Comparison of ENCODE assay signal across 22 cellular contexts in the genomic region with DNA sequence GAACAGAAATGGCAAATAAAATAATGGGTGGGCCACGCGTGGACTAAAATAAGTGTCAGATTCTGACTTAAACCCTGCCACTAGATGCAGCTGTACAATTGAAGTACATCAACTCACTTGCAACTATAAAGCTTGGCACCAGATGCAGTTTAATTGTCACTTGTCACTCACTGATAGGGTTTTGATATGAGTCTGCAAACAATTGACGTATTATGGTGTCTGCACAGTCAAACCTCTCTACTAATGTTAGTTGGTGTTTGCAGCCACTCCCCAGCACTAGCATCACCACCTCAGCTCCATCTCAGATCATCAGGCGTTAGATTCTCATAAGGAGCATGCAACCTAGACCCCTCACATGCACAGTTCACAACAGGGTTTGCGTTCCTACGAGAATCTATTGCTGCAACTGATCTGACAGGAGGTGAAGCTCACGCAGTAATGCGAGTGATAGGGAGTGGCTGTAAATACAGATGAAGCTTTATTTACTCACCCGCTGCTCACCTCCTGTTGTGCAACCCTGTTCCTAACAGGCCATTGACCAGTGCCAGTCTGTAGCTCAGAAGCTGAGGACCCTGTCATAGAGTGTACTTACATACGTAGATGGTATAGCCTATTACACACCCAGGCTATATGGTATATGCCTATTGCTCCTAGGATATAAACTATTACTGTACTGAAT.
"Had no signal": no experiment of that assay in that cellular context is flagged by ENCODE, and none has a peak within 500 bp of the region (broad histone marks: within the 10 kb centered on the region; RNA-seq: fewer than 3 reads in every experiment).

No MANE protein-coding gene starts in this region.

- H3K27ac ChIP-seq: gastrocnemius medialis, neutrophil, ovary, prostate gland, upper lobe of right lung had no signal

- H3K4me1 ChIP-seq: prostate gland, upper lobe of right lung had no signal

- H3K36me3 ChIP-seq: gastrocnemius medialis, neutrophil, ovary, prostate gland, upper lobe of right lung had no signal

- H3K36me3 Mint-ChIP-seq: activated CD4-positive, alpha-beta memory T cell treated with anti-CD3 and anti-CD28 coated beads for 36 hours; activated naive CD4-positive, alpha-beta T cell treated with anti-CD3 and anti-CD28 coated beads, Interleukin-2, amount 10 ng/mL, durations not matched to agents 7 days and 5 days; natural killer cell treated with Interleukin-12 subunit alpha and Interleukin-12 subunit beta and Interleukin-15 and Interleukin-18, amount 100 ng/mL, for 72 hours had no signal

- H3K4me3 ChIP-seq: gastrocnemius medialis, ovary, prostate gland, upper lobe of right lung had no signal

- DNase-seq: activated B cell treated with CpG ODN at 0.5 μM for 24 hours; activated CD4-positive, alpha-beta memory T cell treated with anti-CD3 and anti-CD28 coated beads for 36 hours; activated CD4-positive, alpha-beta T cell treated with anti-CD3 and anti-CD28 coated beads for 4 hours; activated effector memory CD4-positive, alpha-beta T cell treated with Interleukin-2 at 50 U/mL for 16 hours; activated naive CD4-positive, alpha-beta T cell treated with anti-CD3 and anti-CD28 coated beads, Interleukin-2, amount 10 ng/mL, durations not matched to agents 7 days and 5 days; activated T-cell treated with anti-CD3 and anti-CD28 coated beads, Interleukin-2, amount 50 U/mL, for 72 hours; amygdala; caudate nucleus; effector CD4-positive, alpha-beta T cell; gastrocnemius medialis; hypothalamus; left ventricle myocardium superior; midbrain; ovary; stimulated activated CD4-positive, alpha-beta T cell treated with anti-CD3 and anti-CD28 coated beads, Interleukin-4, amount 100 ng/mL, for 24 hours; stimulated activated naive CD8-positive, alpha-beta T cell treated with anti-CD3 and anti-CD28 coated beads, Interleukin-15, Interleukin-2, amounts not matched to agents 100 U/mL and 50 U/mL, for 24 hours; T-helper 9 cell; upper lobe of right lung had no signal

- H3K9me3 ChIP-seq: gastrocnemius medialis, neutrophil, ovary, prostate gland, upper lobe of right lung had no signal

- H3K4me1 Mint-ChIP-seq: activated B cell treated with CpG ODN at 0.5 μM for 24 hours; activated naive CD4-positive, alpha-beta T cell treated with anti-CD3 and anti-CD28 coated beads, Interleukin-2, amount 10 ng/mL, durations not matched to agents 7 days and 5 days had no signal

- H3K9me3 Mint-ChIP-seq: activated B cell treated with CpG ODN at 0.5 μM for 24 hours; activated CD4-positive, alpha-beta memory T cell treated with anti-CD3 and anti-CD28 coated beads for 36 hours; activated naive CD4-positive, alpha-beta T cell treated with anti-CD3 and anti-CD28 coated beads, Interleukin-2, amount 10 ng/mL, durations not matched to agents 7 days and 5 days; activated T-cell treated with anti-CD3 and anti-CD28 coated beads, Interleukin-2, amount 50 U/mL, for 72 hours; dendritic cell treated with granulocyte-macrophage colony-stimulating factor and Interleukin-4, amounts not matched to agents 40 ng/mL and 50 ng/mL, for 4 days; natural killer cell treated with Interleukin-12 subunit alpha and Interleukin-12 subunit beta and Interleukin-15 and Interleukin-18, amount 100 ng/mL, for 72 hours had no signal

- ATAC-seq: gastrocnemius medialis; left ventricle myocardium superior; natural killer cell treated with Interleukin-12 subunit alpha and Interleukin-12 subunit beta and Interleukin-15 and Interleukin-18, amount 100 ng/mL, for 72 hours; stimulated activated naive CD8-positive, alpha-beta T cell treated with anti-CD3 and anti-CD28 coated beads, Interleukin-15, Interleukin-2, amounts not matched to agents 100 U/mL and 50 U/mL, for 24 hours; upper lobe of right lung had no signal

- H3K4me3 Mint-ChIP-seq: activated B cell treated with CpG ODN at 0.5 μM for 24 hours; activated CD4-positive, alpha-beta memory T cell treated with anti-CD3 and anti-CD28 coated beads for 36 hours; activated naive CD4-positive, alpha-beta T cell treated with anti-CD3 and anti-CD28 coated beads, Interleukin-2, amount 10 ng/mL, durations not matched to agents 7 days and 5 days; activated T-cell treated with anti-CD3 and anti-CD28 coated beads, Interleukin-2, amount 50 U/mL, for 72 hours; dendritic cell treated with granulocyte-macrophage colony-stimulating factor and Interleukin-4, amounts not matched to agents 40 ng/mL and 50 ng/mL, for 4 days; natural killer cell treated with Interleukin-12 subunit alpha and Interleukin-12 subunit beta and Interleukin-15 and Interleukin-18, amount 100 ng/mL, for 72 hours had no signal

- H3K27me3 Mint-ChIP-seq: activated CD4-positive, alpha-beta memory T cell treated with anti-CD3 and anti-CD28 coated beads for 36 hours; activated naive CD4-positive, alpha-beta T cell treated with anti-CD3 and anti-CD28 coated beads, Interleukin-2, amount 10 ng/mL, durations not matched to agents 7 days and 5 days; dendritic cell treated with granulocyte-macrophage colony-stimulating factor and Interleukin-4, amounts not matched to agents 40 ng/mL and 50 ng/mL, for 4 days; natural killer cell treated with Interleukin-12 subunit alpha and Interleukin-12 subunit beta and Interleukin-15 and Interleukin-18, amount 100 ng/mL, for 72 hours had no signal

- H3K27me3 ChIP-seq: neutrophil, ovary, upper lobe of right lung had no signal
